ENCODE assay signal across 2 cellular contexts in genomic region chr10:31689233-31689632, GRCh38.
TF ChIP-seq lines count a peak whose summit lies in the region.

No MANE protein-coding gene starts in this region.

TF ChIP-seq in SK-N-SH treated with all-trans-retinoic acid at 6 μM for 48 hours, 23 proteins besides CTCF, POLR2A, EP300 and RAD21 (continued from another document):
- TF ChIP-seq ZFP30 (CRISPR knock-in tag; IDR thresholded peaks at IDR 0.05) (0 out of 2 replicates have a peak, but pooled peaks have one; percentile 4), TSHZ2 (CRISPR knock-in tag; IDR thresholded peaks at IDR 0.05) (no peak)

TF ChIP-seq in SK-N-SH, 30 proteins besides CTCF, POLR2A, EP300 and RAD21 (continued from another document):
- TF ChIP-seq ZBTB33 (IDR thresholded peaks at IDR 0.05; ENCODE audit: borderline replicate concordance, low read depth) (no peak), REST (IDR thresholded peaks at IDR 0.05; ENCODE audit: low read depth, low read length) (no peak), SMC3 (IDR thresholded peaks at IDR 0.05; ENCODE audit: low read depth, low read length) (no peak)
